Comparison of ENCODE assay signal across 8 cellular contexts in the genomic region with DNA sequence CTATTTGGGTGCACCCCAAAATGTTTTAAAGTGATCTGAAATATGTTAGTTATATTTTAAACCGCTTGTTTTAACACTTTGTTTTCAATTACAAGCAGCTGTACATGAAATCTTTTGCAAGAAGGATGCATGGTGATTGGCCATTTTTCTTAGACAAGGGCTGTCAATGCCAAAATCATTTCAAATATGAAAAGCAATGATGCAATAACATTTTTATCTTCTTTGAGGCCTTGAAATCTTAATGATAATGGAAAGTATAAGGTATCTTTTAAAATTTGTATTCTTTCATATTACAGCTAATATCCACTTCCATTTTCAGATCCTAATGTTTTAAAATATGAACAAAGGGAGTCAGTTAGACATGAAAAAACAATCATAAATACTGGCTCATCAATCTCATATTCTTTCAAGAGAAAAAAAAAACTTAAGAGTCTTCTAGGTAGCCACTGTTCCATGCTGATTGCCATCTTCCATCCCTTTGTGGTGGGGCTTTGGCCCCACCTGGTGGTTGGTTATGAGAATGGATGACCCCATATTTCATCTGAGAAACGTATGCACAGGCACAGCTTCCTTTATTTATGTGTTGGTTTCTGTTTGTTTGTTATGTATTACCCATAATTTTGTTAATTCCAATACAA.
DNase-seq lines count a peak whose midpoint lies in the region; ATAC-seq and TF ChIP-seq lines count a peak whose summit lies in the region.

No MANE protein-coding gene starts in this region.

- H3F3A ChIP-seq in MM.1S (ENCODE audit: insufficient read depth, low read length): no peaks in the 10 kb centered on the region

- H3K4me2 ChIP-seq in MM.1S (ENCODE audit: low read depth, low read length): no peak overlapping the region

- ATAC-seq in HG02623 (IDR thresholded peaks at IDR 0.05; ENCODE audit: unreplicated experiment): peak; percentile 100

- no peaks in the 10 kb centered on the region for H3K36me3 ChIP-seq in BJ (ENCODE audit: control insufficient read depth, insufficient read depth, low read length)
- no peaks in the 10 kb centered on the region for H3K36me3 ChIP-seq in MM.1S (replicated peaks; ENCODE audit: insufficient read depth, low read length)

- no peak overlapping the region for H3K9ac ChIP-seq in MM.1S (ENCODE audit: low read length)

- no peaks in the 10 kb centered on the region for H3K79me2 ChIP-seq in MM.1S (ENCODE audit: low read length)

- no peak overlapping the region for H2AFZ ChIP-seq in MM.1S (ENCODE audit: low read length)

- no peaks in the 10 kb centered on the region for H3K4me1 ChIP-seq in MM.1S (ENCODE audit: low read length)

- H3K9me2 ChIP-seq in MM.1S (replicated peaks; ENCODE audit: insufficient read depth, low read length): no peaks in the 10 kb centered on the region

- no peaks in the 10 kb centered on the region for H4K20me1 ChIP-seq in MM.1S (ENCODE audit: insufficient read depth, low read length)

- POLR2A ChIA-PET in BJ (lab: Charles Lee): no interaction called here

- no peaks in the 10 kb centered on the region for H3K27me3 ChIP-seq in BJ (ENCODE audit: control insufficient read depth, insufficient read depth, low read length)
- H3K27me3 ChIP-seq in MM.1S (replicated peaks; ENCODE audit: insufficient read depth, low read length): no peaks in the 10 kb centered on the region

- no peak overlapping the region for H3K27ac ChIP-seq in MM.1S (ENCODE audit: low read length)

- in situ Hi-C loops in GM13977 (cut with MboI; ENCODE audit: low pct_unique_long_range_greater_than_20kb, low sequenced_read_pairs, unreplicated experiment): no loop called here

- no peaks in the 10 kb centered on the region for H3K9me3 ChIP-seq in MM.1S (replicated peaks; ENCODE audit: insufficient read depth, low read length)

- DNase-seq in BJ (ENCODE audit: low read depth) (no peak), GM13977 (ENCODE audit: low spot score) (peak; percentile 66), MM.1S (peak; percentile 44), SKM-1 (lab: John Stamatoyannopoulos, UW; ENCODE audit: unreplicated experiment) (peak; percentile 26), fibroblast of pulmonary artery (ENCODE audit: low read depth) (peak; percentile 45), putamen (ENCODE audit: low spot score) (peak; percentile 23), activated gamma-delta T cell treated with Interleukin-2 at 50 U/mL for 16 hours (no peak)

- H3K4me3 ChIP-seq in BJ (ENCODE audit: low read depth, low read length): no peak overlapping the region
- H3K4me3 ChIP-seq in MM.1S (ENCODE audit: low read length): no peak overlapping the region
- no peak overlapping the region for H3K4me3 ChIP-seq in fibroblast of pulmonary artery (replicated peaks; ENCODE audit: low read depth, low read length)

- CTCF ChIA-PET in BJ (lab: Yijun Ruan, JAX): no interaction called here

- peak; percentile 68 for TF ChIP-seq CTCF in BJ (IDR thresholded peaks at IDR 0.05; ENCODE audit: insufficient read depth, low read depth, low read length)
- TF ChIP-seq CTCF in GM13977 (IDR thresholded peaks at IDR 0.05; ENCODE audit: extremely low read depth, insufficient read depth, missing control alignments): peak; percentile 65
- TF ChIP-seq CTCF in MM.1S (IDR thresholded peaks at IDR 0.05; ENCODE audit: low read length): peak; percentile 60
- peak; percentile 84 for TF ChIP-seq CTCF in fibroblast of pulmonary artery (IDR thresholded peaks at IDR 0.05; ENCODE audit: low read length, missing control alignments)

Comparison
In these comparisons a context has a peak if more than half of its experiments do, and no peak if none do; other contexts are left out.
1. DNase-seq: peak in GM13977 (single experiment), MM.1S (single experiment), SKM-1 (single experiment), fibroblast of pulmonary artery (single experiment) and putamen (single experiment); none in BJ (single experiment) and activated gamma-delta T cell treated with Interleukin-2 at 50 U/mL for 16 hours (single experiment).
2. Peak in every context shown above with its lines, with median percentiles within 50 percentile points of each other: CTCF ChIP-seq.